Comparison of ENCODE assay signal across 16 cellular contexts in the genomic region with DNA sequence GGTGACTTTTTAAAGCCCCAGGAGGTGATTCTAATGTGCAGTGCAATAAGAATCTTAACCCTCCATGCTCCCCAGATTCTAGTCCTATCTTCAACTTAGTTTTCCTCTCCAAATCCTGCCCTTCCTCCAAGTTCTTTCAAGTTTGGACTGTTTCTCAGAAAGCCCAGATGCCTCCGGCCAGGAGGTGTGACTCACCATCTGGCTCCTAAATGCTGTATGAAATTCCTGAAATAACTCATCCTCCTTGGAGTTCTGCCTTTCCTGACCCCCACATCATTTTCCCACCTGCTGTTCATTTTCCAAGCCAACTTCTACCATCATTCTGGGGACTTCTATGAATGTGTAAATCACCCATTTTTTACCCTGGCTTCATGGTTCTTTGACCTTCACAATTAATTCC.
DNase-seq lines count a peak whose midpoint lies in the region; ATAC-seq and FAIRE-seq lines count a peak whose summit lies in the region.
"Had no signal": no experiment of that assay in that cellular context is flagged by ENCODE, and none has a peak within 500 bp of the region (broad histone marks: within the 10 kb centered on the region; RNA-seq: fewer than 3 reads in every experiment).

No MANE protein-coding gene starts in this region.

- DNase-seq in H4 (ENCODE audit: low spot score): peak; percentile 15
- DNase-seq in amniotic epithelial cell (ENCODE audit: low read depth): peak; percentile 3
- DNase-seq in fibroblast of peridontal ligament (ENCODE audit: extremely low read depth): peak; percentile 2
- DNase-seq in pulmonary artery endothelial cell (ENCODE audit: low read depth, low spot score): peak; percentile 67
- no peak for DNase-seq in RCC 7860 (ENCODE audit: low spot score)
- DNase-seq in NCI-H82 (lab: John Stamatoyannopoulos, UW): no peak
- DNase-seq in germinal center (ENCODE audit: low spot score): no peak
- DNase-seq: activated effector memory CD4-positive, alpha-beta T cell treated with anti-CD3 and anti-CD28 coated beads, Interleukin-2, amount 50 U/mL, for 16 hours; DMS53; effector memory CD8-positive, alpha-beta T cell; HFFc6; left ventricle myocardium superior; naive thymus-derived CD4-positive, alpha-beta T cell; psoas muscle; thyroid gland had no signal

- FAIRE-seq in RCC 7860 (lab: Jason Lieb, UNC): no peak

- ATAC-seq in HG02970 (IDR thresholded peaks at IDR 0.05; ENCODE audit: low FRiP score, unreplicated experiment): no peak
- ATAC-seq: effector memory CD8-positive, alpha-beta T cell; left ventricle myocardium superior; naive thymus-derived CD4-positive, alpha-beta T cell; psoas muscle had no signal

Comparison
In these comparisons a context has a peak if more than half of its experiments do, and no peak if none do; other contexts are left out.
1. DNase-seq: peak in H4 (single experiment), amniotic epithelial cell (single experiment), fibroblast of peridontal ligament (single experiment) and pulmonary artery endothelial cell (single experiment); none in RCC 7860 (single experiment), NCI-H82 (single experiment) and germinal center (single experiment).